ENCODE assay signal across 28 cellular contexts in genomic region chrX:138995458-138995857, GRCh38.
"Had no signal": no experiment of that assay in that cellular context is flagged by ENCODE, and none has a peak within 500 bp of the region (broad histone marks: within the 10 kb centered on the region; RNA-seq: fewer than 3 reads in every experiment).

No MANE protein-coding gene starts in this region.

- H3K4me3 ChIP-seq: esophagus squamous epithelium, gastrocnemius medialis, heart right ventricle, left lung, lower lobe of right lung, mucosa of descending colon had no signal

- DNase-seq: cortex of kidney; effector CD8-positive, alpha-beta T cell; effector memory CD8-positive, alpha-beta T cell; endodermal cell; erythroblast; esophagus squamous epithelium; foreskin fibroblast; foreskin melanocyte; gastrocnemius medialis; glutamatergic neuron; head of caudate nucleus; heart right ventricle; hippocampal formation; left cardiac atrium; left lung; left ventricle myocardium superior; lower lobe of right lung; mesenchymal stem cell; mucosa of descending colon; naive B cell; naive thymus-derived CD8-positive, alpha-beta T cell had no signal

- ATAC-seq: effector memory CD8-positive, alpha-beta T cell; esophagus mucosa; gastrocnemius medialis; heart right ventricle; left cardiac atrium; left lung; left ventricle myocardium superior; lower lobe of right lung; mucosa of descending colon; naive thymus-derived CD8-positive, alpha-beta T cell had no signal

- H3K9me3 ChIP-seq: esophagus squamous epithelium, gastrocnemius medialis, left lung, lower lobe of right lung, mucosa of descending colon had no signal

- H3K4me3 Mint-ChIP-seq: dendritic cell treated with granulocyte-macrophage colony-stimulating factor and Interleukin-4, amounts not matched to agents 40 ng/mL and 50 ng/mL, for 4 days; effector memory CD8-positive, alpha-beta T cell; endodermal cell; mesothelial cell of epicardium; naive B cell; naive thymus-derived CD8-positive, alpha-beta T cell had no signal

- H3K27me3 Mint-ChIP-seq: effector memory CD8-positive, alpha-beta T cell; naive B cell had no signal

- H3K4me1 Mint-ChIP-seq: endodermal cell; mesothelial cell of epicardium; naive B cell; naive thymus-derived CD8-positive, alpha-beta T cell had no signal

- H3K27me3 ChIP-seq: esophagus squamous epithelium, gastrocnemius medialis, heart right ventricle, left lung had no signal

- H3K36me3 Mint-ChIP-seq: mesothelial cell of epicardium; naive B cell; naive thymus-derived CD8-positive, alpha-beta T cell had no signal

- H3K27ac Mint-ChIP-seq: dendritic cell treated with granulocyte-macrophage colony-stimulating factor and Interleukin-4, amounts not matched to agents 40 ng/mL and 50 ng/mL, for 4 days; effector memory CD8-positive, alpha-beta T cell; endodermal cell; mesothelial cell of epicardium; naive B cell; naive thymus-derived CD8-positive, alpha-beta T cell had no signal

- H3K27ac ChIP-seq: epithelial cell of prostate, esophagus squamous epithelium, gastrocnemius medialis, heart right ventricle, left lung, lower lobe of right lung had no signal

- H3K9me3 Mint-ChIP-seq: dendritic cell treated with granulocyte-macrophage colony-stimulating factor and Interleukin-4, amounts not matched to agents 40 ng/mL and 50 ng/mL, for 4 days had no signal

- H3K36me3 ChIP-seq: esophagus squamous epithelium, gastrocnemius medialis, heart right ventricle, left lung, lower lobe of right lung had no signal

- FAIRE-seq: endometrium, islet of Langerhans, keratinocyte had no signal

- H3K4me1 ChIP-seq: esophagus squamous epithelium, gastrocnemius medialis, heart right ventricle, left lung, lower lobe of right lung had no signal
